ENCODE assay signal across 8 cellular contexts in the genomic region with DNA sequence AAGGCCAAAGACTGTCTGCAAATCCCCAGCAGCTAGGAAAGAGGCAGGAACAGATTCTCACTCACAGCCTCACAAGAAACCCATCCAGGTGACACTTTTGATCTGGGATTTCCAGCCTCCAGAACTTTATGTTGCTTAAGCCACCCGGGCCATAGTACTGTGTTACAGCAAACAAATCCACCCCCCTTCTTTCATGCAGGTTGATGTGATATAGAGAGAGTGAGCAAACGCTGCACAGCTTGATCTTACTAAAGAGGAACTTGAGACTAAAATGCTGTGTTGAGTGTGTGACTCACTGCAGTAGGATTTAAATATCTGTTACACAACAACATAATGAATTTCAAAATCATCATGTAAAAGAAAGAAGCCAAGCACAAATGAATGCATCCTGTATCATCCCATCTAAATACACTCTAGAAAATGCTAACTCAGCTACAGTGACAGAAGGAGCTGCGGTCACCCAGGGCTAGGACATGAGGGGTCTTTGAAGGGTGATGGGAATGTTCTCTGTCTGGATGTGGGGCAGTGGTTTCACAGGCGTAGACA. TPM values are rescaled to one million over a fixed set of nuclear protein-coding genes. Genes with fewer than 3 reads are reported as not detected.
DNase-seq lines count a peak whose midpoint lies in the region; ATAC-seq and TF ChIP-seq lines count a peak whose summit lies in the region.

No MANE protein-coding gene starts in this region.

- H3K36me3 ChIP-seq in DOHH2 (ENCODE audit: control insufficient read depth, low read length) (peaks cover 5% of the 10 kb centered on the region), GM23248 (ENCODE audit: low read depth) (no peaks in the 10 kb centered on the region), stomach (peaks cover 0 to 52% (median 15%) of the 10 kb centered on the region in 4 donors), testis (ENCODE audit: low read depth, missing control alignments) (no peaks in the 10 kb centered on the region)

- H2AFZ ChIP-seq in GM23248 = no peak overlapping the region

- TF ChIP-seq CTCF in DOHH2 (IDR thresholded peaks at IDR 0.05; ENCODE audit: low read depth, low read length, poor library complexity, severe bottlenecking) (no peak), stomach (IDR thresholded peaks at IDR 0.05) (no peak), testis (IDR thresholded peaks at IDR 0.05) (no peak)

- H3K9ac ChIP-seq in GM23248 = peak overlapping the region; percentile 27; the same call in 1 of the 2 replicates

- H3K4me2 ChIP-seq in DOHH2 (ENCODE audit: low read length) (peak overlapping the region; percentile 24; the same call in 1 of the 2 replicates), GM23248 (ENCODE audit: unreplicated experiment) (peak overlapping the region; percentile 69)

- 0 out of 2 replicates have a peak overlapping the region, but pooled peaks have one; percentile 10 for H3K27ac ChIP-seq in DOHH2 (ENCODE audit: low read depth, low read length)
- H3K27ac ChIP-seq in GM23248 = peak overlapping the region; percentile 47
- peak overlapping the region in 3 of 5 donors; percentile 4 to 61 (median 41) for H3K27ac ChIP-seq in stomach
- H3K27ac ChIP-seq in testis = no peak overlapping the region

- no peak overlapping the region for H3K4me3 ChIP-seq in DOHH2 (ENCODE audit: low read length)
- no peak overlapping the region for H3K4me3 ChIP-seq in GM23248
- no peak overlapping the region for H3K4me3 ChIP-seq in stomach
- no peak overlapping the region for H3K4me3 ChIP-seq in testis

- intact Hi-C loops in stomach (cut with DNase I; ENCODE audit: low total_unique reads) = no loop called here
- intact Hi-C loops in testis (cut with DNase I; ENCODE audit: low total_unique reads) = no loop called here

- peaks cover 6% of the 10 kb centered on the region; the same call in 1 of the 2 replicates for H3F3A ChIP-seq in DOHH2 (ENCODE audit: control insufficient read depth, insufficient read depth)
- H3F3A ChIP-seq in GM23248 (ENCODE audit: insufficient read depth) = peaks cover 31% of the 10 kb centered on the region

- H4K20me1 ChIP-seq in DOHH2 (ENCODE audit: control insufficient read depth, insufficient read depth, low read depth, low read length) (no peaks in the 10 kb centered on the region), GM23248 (ENCODE audit: insufficient read depth) (no peaks in the 10 kb centered on the region)

- H3K9me2 ChIP-seq in DOHH2 (replicated peaks; ENCODE audit: control insufficient read depth, low read length) (no peaks in the 10 kb centered on the region), GM23248 (ENCODE audit: insufficient read depth) (no peaks in the 10 kb centered on the region)

- TF ChIP-seq EP300 in stomach (IDR thresholded peaks at IDR 0.05) = no peak

- no peak for ATAC-seq in GM19467 (IDR thresholded peaks at IDR 0.05; ENCODE audit: unreplicated experiment)

- DNase-seq in GM23248 = peak; percentile 92
- peak; percentile 8 for DNase-seq in RKO (ENCODE audit: low spot score)
- DNase-seq in fibroblast of peridontal ligament (ENCODE audit: extremely low read depth) = peak; percentile 95
- DNase-seq in stomach = no peak
- no peak for DNase-seq in testis
- no peak for DNase-seq in HUDEP-2 (lab: John Stamatoyannopoulos, UW; ENCODE audit: unreplicated experiment in 76 of 76)

- TF ChIP-seq POLR2A in stomach (IDR thresholded peaks at IDR 0.05) = no peak
- no peak for TF ChIP-seq POLR2A in testis (IDR thresholded peaks at IDR 0.05)

- H3K79me2 ChIP-seq in DOHH2 (ENCODE audit: control insufficient read depth, low read length) (no peaks in the 10 kb centered on the region), GM23248 (ENCODE audit: insufficient read depth) (no peaks in the 10 kb centered on the region)

- in situ Hi-C loops in GM23248 (cut with MboI) = no loop called here

- H3K27me3 ChIP-seq in DOHH2 (ENCODE audit: control insufficient read depth, low read length) (no peaks in the 10 kb centered on the region), GM23248 (replicated peaks; ENCODE audit: insufficient read depth) (no peaks in the 10 kb centered on the region), stomach (no peaks in the 10 kb centered on the region), testis (no peaks in the 10 kb centered on the region)

- 38 to 45% methylated on average over 4 of the region's 4 CpGs for WGBS in GM23248 (ENCODE audit: low coverage in 1 of 2, low lambda C conversion rate in 2 of 2, missing lambda C conversion rate in 2 of 2), 2 experiments
- WGBS in stomach, 5 donors = 56 to 63% (median 61%) methylated on average over 4 of the region's 4 CpGs
- WGBS in testis, 2 donors = 93% methylated on average over 4 of the region's 4 CpGs

- H3K9me3 ChIP-seq in DOHH2 (ENCODE audit: control insufficient read depth, insufficient read depth, low read length) = no peaks in the 10 kb centered on the region
- H3K9me3 ChIP-seq in GM23248 (ENCODE audit: low read depth) = no peaks in the 10 kb centered on the region
- H3K9me3 ChIP-seq in stomach = no peaks in the 10 kb centered on the region
- H3K9me3 ChIP-seq in testis = no peaks in the 10 kb centered on the region

- H3K4me1 ChIP-seq in DOHH2 (ENCODE audit: control insufficient read depth, low read length) (peaks cover 32% of the 10 kb centered on the region), GM23248 (ENCODE audit: insufficient read depth) (peaks cover 21% of the 10 kb centered on the region), stomach (peaks cover 0 to 13% (median 9%) of the 10 kb centered on the region in 4 donors), testis (no peaks in the 10 kb centered on the region)

RNA-seq across cellular contexts. Expression of gene RCBTB2, which starts 32.2 kb away (rescaled TPM):
- total RNA-seq in GM23248 (2014; rRNA removed; shearing (Covaris generic)) = 8.0 and 20.4 TPM in 2 replicates
- polyA plus RNA-seq in GM23248 (2016; fragmentation: Nextera tagmentation; extraction: Ambion mirVana) (9.1 and 9.4 TPM in 2 replicates), stomach (10 to 100 TPM in 1 of 3 donors, 1 to 10 TPM in 2; 6.2 to 13.7 (median 9.0) TPM), testis (ENCODE audit: insufficient read depth, low read depth, low replicate concordance) (15.6 TPM)
- total RNA-seq in stomach (10 to 100 TPM in 2 of 5 donors, 1 to 10 TPM in 2, under 1 TPM in 1; 0.29 to 56.6 (median 4.5) TPM), testis (10 to 100 TPM in 1 of 2 donors, 1 to 10 TPM in 1; 10.0 to 12.2 TPM)

Comparison
In these comparisons a context has a peak if more than half of its experiments do, and no peak if none do; other contexts are left out.
1. H3K27ac ChIP-seq: peak in DOHH2 (single experiment), GM23248 (single experiment) and stomach (3 of 5); none in testis (0 of 2).
2. DNase-seq: peak in GM23248 (single experiment), RKO (single experiment) and fibroblast of peridontal ligament (single experiment); none in stomach (single experiment), testis (single experiment) and HUDEP-2 (0 of 76).